ENCODE assay signal across 30 cellular contexts in genomic region chr17:48487221-48487620, GRCh38. TPM values are rescaled to one million over a fixed set of nuclear protein-coding genes. Genes with fewer than 3 reads are reported as not detected.
DNase-seq lines count a peak whose midpoint lies in the region; ATAC-seq and TF ChIP-seq lines count a peak whose summit lies in the region.
"Had no signal": no experiment of that assay in that cellular context is flagged by ENCODE, and none has a peak within 500 bp of the region (broad histone marks: within the 10 kb centered on the region; RNA-seq: fewer than 3 reads in every experiment).

No MANE protein-coding gene starts in this region.

- CTCF ChIA-PET in SK-N-SH (lab: Yijun Ruan, JAX), result interaction anchor here (0.7 kb wide), 1 partner anchor 179 kb away, joined by 3 read pairs; no protein-coding TSS in a partner anchor

- no peak for TF ChIP-seq CTCF in SK-N-SH (IDR thresholded peaks at IDR 0.05)

- peaks cover 49% of the 10 kb centered on the region for H3F3A ChIP-seq in SK-N-SH (replicated peaks; ENCODE audit: insufficient read depth)

- H3K9me2 ChIP-seq in SK-N-SH, result no peaks in the 10 kb centered on the region

- DNase-seq in SK-N-SH (no peak), astrocyte of the hippocampus (ENCODE audit: low read depth, low spot score) (peak; percentile 44), kidney tubule cell (ENCODE audit: low spot score) (peak; percentile 61), G401 (ENCODE audit: low spot score) (no peak), NCI-H748 (lab: John Stamatoyannopoulos, UW; ENCODE audit: unreplicated experiment) (no peak), putamen (ENCODE audit: low spot score) (no peak)
- DNase-seq: activated CD4-positive, alpha-beta memory T cell treated with anti-CD3 and anti-CD28 coated beads, Interleukin-2, amount 10 ng/mL, durations not matched to agents 7 days and 5 days; activated CD8-positive, alpha-beta memory T cell treated with anti-CD3 and anti-CD28 coated beads, Interleukin-2, amount 50 U/mL, for 4 hours; activated naive CD4-positive, alpha-beta T cell; CD4-positive, CD25-positive, alpha-beta regulatory T cell; DMS79; GF-D8; hypothalamus; NCI-H1105 treated with DMSO at 0.1 percent for 48 hours; NCI-H1930; NCI-H2171 treated with DMSO at 0.1 percent for 48 hours; NCI-H524 treated with DMSO at 0.1 percent for 48 hours; posterior cingulate gyrus; right cardiac atrium; SHP77; stomach; tibial artery had no signal

- in situ Hi-C loops in G401 (cut with HindIII; ENCODE audit: low sequenced_read_pairs), result no loop called here

- POLR2A ChIA-PET in SK-N-SH (lab: Yijun Ruan, JAX), result no interaction called here

- peaks cover 28% of the 10 kb centered on the region; the same call in 1 of the 2 replicates for H3K27me3 ChIP-seq in SK-N-SH (ENCODE audit: insufficient read depth)
- H3K27me3 ChIP-seq: MG63 had no signal

- TF ChIP-seq EP300 in SK-N-SH (IDR thresholded peaks at IDR 0.05; ENCODE audit: borderline replicate concordance in 1 of 2, low read depth in 1 of 2, low read length in 1 of 2), result no peak

- no peaks in the 10 kb centered on the region for H3K79me2 ChIP-seq in SK-N-SH (ENCODE audit: insufficient read depth)

- H4K20me1 ChIP-seq in SK-N-SH (ENCODE audit: insufficient read depth), result no peaks in the 10 kb centered on the region

- ATAC-seq in SK-N-SH treated with all-trans-retinoic acid at 6 μM for 48 hours, result no peak
- ATAC-seq in GM18511 (IDR thresholded peaks at IDR 0.05; ENCODE audit: unreplicated experiment), result no peak
- ATAC-seq: left lobe of liver, right cardiac atrium had no signal

- TF ChIP-seq RAD21 in SK-N-SH (IDR thresholded peaks at IDR 0.05; ENCODE audit: low read length), result no peak

- H3K4me2 ChIP-seq in SK-N-SH, result peak overlapping the region; percentile 35; the same call in 1 of the 2 replicates

- H3K4me3 ChIP-seq in SK-N-SH (ENCODE audit: low read depth in 2 of 2, low read length in 1 of 2), result no peak overlapping the region
- H3K4me3 ChIP-seq: MG63, stomach, tibial artery had no signal

- H3K9ac ChIP-seq in SK-N-SH, result peak overlapping the region; percentile 28; the same call in 1 of the 2 replicates

- WGBS in SK-N-SH (ENCODE audit: low lambda C conversion rate), result 32% methylated on average over 2 of the region's 2 CpGs

- H3K27ac ChIP-seq in SK-N-SH (ENCODE audit: low read depth in 2 of 2, low read length in 1 of 2), result peak overlapping the region in 1 of 2 experiments; percentile 54; a peak in 2 of 4 replicates
- H3K27ac ChIP-seq: 22Rv1, brain microvascular endothelial cell, stomach, tibial artery had no signal

- peaks cover 0 to 33% of the 10 kb centered on the region in 2 experiments; a peak in 2 of 4 replicates for H3K4me1 ChIP-seq in SK-N-SH (ENCODE audit: control insufficient read depth in 1 of 2, insufficient read depth in 2 of 2, low read depth in 1 of 2, low read length in 1 of 2)

- no peaks in the 10 kb centered on the region for H3K36me3 ChIP-seq in SK-N-SH (replicated peaks in 1 of 2; ENCODE audit: control insufficient read depth in 1 of 2, insufficient read depth in 2 of 2, low read length in 1 of 2)
- H3K36me3 ChIP-seq: brain microvascular endothelial cell, MG63, stomach, tibial artery had no signal

- no peaks in the 10 kb centered on the region for H3K9me3 ChIP-seq in SK-N-SH
- H3K9me3 ChIP-seq: MG63, stomach, tibial artery had no signal

- no peak overlapping the region for H2AFZ ChIP-seq in SK-N-SH (ENCODE audit: low read depth)

TF ChIP-seq in SK-N-SH, 30 proteins besides CTCF, POLR2A, EP300 and RAD21 (continues in another document):
- TF ChIP-seq, protein P1, sequence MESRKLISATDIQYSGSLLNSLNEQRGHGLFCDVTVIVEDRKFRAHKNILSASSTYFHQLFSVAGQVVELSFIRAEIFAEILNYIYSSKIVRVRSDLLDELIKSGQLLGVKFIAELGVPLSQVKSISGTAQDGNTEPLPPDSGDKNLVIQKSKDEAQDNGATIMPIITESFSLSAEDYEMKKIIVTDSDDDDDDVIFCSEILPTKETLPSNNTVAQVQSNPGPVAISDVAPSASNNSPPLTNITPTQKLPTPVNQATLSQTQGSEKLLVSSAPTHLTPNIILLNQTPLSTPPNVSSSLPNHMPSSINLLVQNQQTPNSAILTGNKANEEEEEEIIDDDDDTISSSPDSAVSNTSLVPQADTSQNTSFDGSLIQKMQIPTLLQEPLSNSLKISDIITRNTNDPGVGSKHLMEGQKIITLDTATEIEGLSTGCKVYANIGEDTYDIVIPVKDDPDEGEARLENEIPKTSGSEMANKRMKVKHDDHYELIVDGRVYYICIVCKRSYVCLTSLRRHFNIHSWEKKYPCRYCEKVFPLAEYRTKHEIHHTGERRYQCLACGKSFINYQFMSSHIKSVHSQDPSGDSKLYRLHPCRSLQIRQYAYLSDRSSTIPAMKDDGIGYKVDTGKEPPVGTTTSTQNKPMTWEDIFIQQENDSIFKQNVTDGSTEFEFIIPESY (IDR thresholded peaks at IDR 0.05; ENCODE audit: borderline replicate concordance, low read depth), result no peak
- TF ChIP-seq, protein P2, sequence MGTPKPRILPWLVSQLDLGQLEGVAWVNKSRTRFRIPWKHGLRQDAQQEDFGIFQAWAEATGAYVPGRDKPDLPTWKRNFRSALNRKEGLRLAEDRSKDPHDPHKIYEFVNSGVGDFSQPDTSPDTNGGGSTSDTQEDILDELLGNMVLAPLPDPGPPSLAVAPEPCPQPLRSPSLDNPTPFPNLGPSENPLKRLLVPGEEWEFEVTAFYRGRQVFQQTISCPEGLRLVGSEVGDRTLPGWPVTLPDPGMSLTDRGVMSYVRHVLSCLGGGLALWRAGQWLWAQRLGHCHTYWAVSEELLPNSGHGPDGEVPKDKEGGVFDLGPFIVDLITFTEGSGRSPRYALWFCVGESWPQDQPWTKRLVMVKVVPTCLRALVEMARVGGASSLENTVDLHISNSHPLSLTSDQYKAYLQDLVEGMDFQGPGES (IDR thresholded peaks at IDR 0.05; ENCODE audit: low read depth, low read length), result no peak

TF ChIP-seq in SK-N-SH treated with all-trans-retinoic acid at 6 μM for 48 hours, 23 proteins besides CTCF, POLR2A, EP300 and RAD21:
- TF ChIP-seq TOX (CRISPR knock-in tag; IDR thresholded peaks at IDR 0.05; ENCODE audit: borderline replicate concordance), result no peak
- TF ChIP-seq OSR1 (CRISPR knock-in tag; IDR thresholded peaks at IDR 0.05), result no peak
- TF ChIP-seq, protein P3, sequence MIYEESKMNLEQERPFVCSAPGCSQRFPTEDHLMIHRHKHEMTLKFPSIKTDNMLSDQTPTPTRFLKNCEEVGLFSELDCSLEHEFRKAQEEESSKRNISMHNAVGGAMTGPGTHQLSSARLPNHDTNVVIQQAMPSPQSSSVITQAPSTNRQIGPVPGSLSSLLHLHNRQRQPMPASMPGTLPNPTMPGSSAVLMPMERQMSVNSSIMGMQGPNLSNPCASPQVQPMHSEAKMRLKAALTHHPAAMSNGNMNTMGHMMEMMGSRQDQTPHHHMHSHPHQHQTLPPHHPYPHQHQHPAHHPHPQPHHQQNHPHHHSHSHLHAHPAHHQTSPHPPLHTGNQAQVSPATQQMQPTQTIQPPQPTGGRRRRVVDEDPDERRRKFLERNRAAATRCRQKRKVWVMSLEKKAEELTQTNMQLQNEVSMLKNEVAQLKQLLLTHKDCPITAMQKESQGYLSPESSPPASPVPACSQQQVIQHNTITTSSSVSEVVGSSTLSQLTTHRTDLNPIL (CRISPR knock-in tag; IDR thresholded peaks at IDR 0.05; ENCODE audit: low read depth), result no peak
- TF ChIP-seq CSRNP3 (CRISPR knock-in tag; IDR thresholded peaks at IDR 0.05), result no peak
- TF ChIP-seq RARB (CRISPR knock-in tag; IDR thresholded peaks at IDR 0.05), result no peak
- TF ChIP-seq ZC3H10 (CRISPR knock-in tag; IDR thresholded peaks at IDR 0.05), result no peak
- TF ChIP-seq TCF4 (CRISPR knock-in tag; IDR thresholded peaks at IDR 0.05; ENCODE audit: borderline replicate concordance), result no peak
- no peak for TF ChIP-seq PPARA (CRISPR knock-in tag; IDR thresholded peaks at IDR 0.05; ENCODE audit: borderline replicate concordance)
TF ChIP-seq in SK-N-SH treated with all-trans-retinoic acid at 6 μM for 48 hours: peak in this region for 0.

RNA-seq across cellular contexts. Expression of gene HOXB1, which starts 43.6 kb away (rescaled TPM):
- polyA plus RNA-seq in SK-N-SH (2012; rRNA removed), result not detected in 2 replicates
- polyA plus RNA-seq in SK-N-SH (2012; cell fraction: cytosol; rRNA removed), result not detected in 2 replicates
- not detected in 2 replicates for polyA plus RNA-seq in SK-N-SH (2012; cell fraction: nucleus; rRNA removed)
- not detected in 2 replicates for total RNA-seq in G401 (2014; rRNA removed; shearing (Covaris generic))
- total RNA-seq: activated CD4-positive, alpha-beta memory T cell treated with anti-CD3 and anti-CD28 coated beads, Interleukin-2, amount 10 ng/mL, durations not matched to agents 7 days and 5 days; Calu3; CD4-positive, CD25-positive, alpha-beta regulatory T cell; chondrocyte; left lobe of liver; right cardiac atrium; stomach had no signal
- polyA plus RNA-seq: CD4-positive, CD25-positive, alpha-beta regulatory T cell; right cardiac atrium had no signal

RNA-seq across cellular contexts. Expression of gene SKAP1, which starts 57.2 kb away (rescaled TPM):
- polyA plus RNA-seq in SK-N-SH (2012; rRNA removed), result not detected in 2 replicates
- not detected in 2 replicates for polyA plus RNA-seq in SK-N-SH (2012; cell fraction: cytosol; rRNA removed)
- not detected in 2 replicates for polyA plus RNA-seq in SK-N-SH (2012; cell fraction: nucleus; rRNA removed)
- not detected in 2 replicates for total RNA-seq in G401 (2014; rRNA removed; shearing (Covaris generic))
- total RNA-seq: chondrocyte had no signal

RNA-seq across cellular contexts. Expression of gene HOXB2, which starts 57.7 kb away (rescaled TPM):
- 1.2 and 1.9 TPM in 2 replicates for polyA plus RNA-seq in SK-N-SH (2012; rRNA removed)
- polyA plus RNA-seq in SK-N-SH (2012; cell fraction: cytosol; rRNA removed), result 0.73 and 1.1 TPM in 2 replicates
- 2.6 and 3.2 TPM in 2 replicates for polyA plus RNA-seq in SK-N-SH (2012; cell fraction: nucleus; rRNA removed)
- 8.9 and 19.7 TPM in 2 replicates for total RNA-seq in G401 (2014; rRNA removed; shearing (Covaris generic))

Comparison
In these comparisons a context has a peak if more than half of its experiments do, and no peak if none do; other contexts are left out.
1. DNase-seq: peak in astrocyte of the hippocampus (single experiment) and kidney tubule cell (single experiment); none in SK-N-SH (single experiment), G401 (single experiment), NCI-H748 (single experiment) and putamen (single experiment).